In genomic region chr5:35269006-35269405, GRCh38 we compare ENCODE assay signal across 17 cellular contexts. TPM values are rescaled to one million over a fixed set of nuclear protein-coding genes. Genes with fewer than 3 reads are reported as not detected.
DNase-seq lines count a peak whose midpoint lies in the region; ATAC-seq and FAIRE-seq lines count a peak whose summit lies in the region.
"Had no signal": no experiment of that assay in that cellular context is flagged by ENCODE, and none has a peak within 500 bp of the region (broad histone marks: within the 10 kb centered on the region; RNA-seq: fewer than 3 reads in every experiment).

No MANE protein-coding gene starts in this region.

- no peaks in the 10 kb centered on the region for H3K27me3 ChIP-seq in small intestine (ENCODE audit: control insufficient read depth in 2 of 2, insufficient read depth in 2 of 2, low read length in 2 of 2)
- H3K27me3 ChIP-seq: BE2C had no signal

- FAIRE-seq in HTR-8/SVneo (lab: Jason Lieb, UNC) (peak; percentile 42), small intestine (lab: Jason Lieb, UNC) (no peak)
- FAIRE-seq: A204.1, GM12892, GM19239, H1 had no signal

- H3K9me3 ChIP-seq in small intestine (ENCODE audit: control insufficient read depth, low read depth) = no peaks in the 10 kb centered on the region
- H3K9me3 ChIP-seq: BE2C, HAP-1 had no signal

- no peaks in the 10 kb centered on the region for H3K4me1 ChIP-seq in small intestine (ENCODE audit: control insufficient read depth in 2 of 2, insufficient read depth in 1 of 2, low read depth in 1 of 2, low read length in 1 of 2)
- H3K4me1 ChIP-seq: BE2C had no signal

- DNase-seq in HTR-8/SVneo (ENCODE audit: insufficient read length, low spot score) = no peak
- peak; percentile 81 for DNase-seq in MV-4-11 (lab: John Stamatoyannopoulos, UW)
- DNase-seq in kidney tubule cell (ENCODE audit: low spot score) = peak; percentile 10
- DNase-seq in small intestine = peak; percentile 7
- DNase-seq in SK-N-DZ (ENCODE audit: low spot score) = no peak
- DNase-seq in AG20443 (ENCODE audit: low spot score) = no peak
- DNase-seq: BE2C; CD4-positive, alpha-beta memory T cell; DND-41; GDM1 had no signal

- WGBS in small intestine, 3 donors = 93 to 94% (median 93%) methylated on average over 1 of the region's 1 CpG

- no peak overlapping the region for H3K4me3 ChIP-seq in small intestine (ENCODE audit: low read depth in 1 of 2, low read length in 2 of 2)
- H3K4me3 ChIP-seq: HAP-1 had no signal

- no peak for ATAC-seq in HG03025 (IDR thresholded peaks at IDR 0.05; ENCODE audit: low FRiP score, unreplicated experiment)

- H3K36me3 ChIP-seq in small intestine (ENCODE audit: control insufficient read depth in 2 of 2, insufficient read depth in 2 of 2, low read length in 2 of 2) = no peaks in the 10 kb centered on the region
- H3K36me3 ChIP-seq: BE2C, HAP-1 had no signal

- H3K27ac ChIP-seq in small intestine (ENCODE audit: low read depth in 1 of 2, low read length in 1 of 2) = no peak overlapping the region
- H3K27ac ChIP-seq: C4-2B had no signal

RNA-seq across cellular contexts. Expression of gene PRLR, which starts 38.7 kb away (rescaled TPM):
- polyA plus RNA-seq in small intestine = 1 to 10 TPM; 1.4 to 3.6 (median 2.2) TPM
- 0.10 TPM in 2 replicates for polyA plus RNA-seq in SK-N-DZ (2014; cell fraction: cytosol; rRNA removed)
- 0.22 and 0.67 TPM in 2 replicates for polyA plus RNA-seq in SK-N-DZ (2014; cell fraction: nucleus; rRNA removed)
- polyA plus RNA-seq: CD4-positive, alpha-beta memory T cell had no signal

Comparison
In these comparisons a context has a peak if more than half of its experiments do, and no peak if none do; other contexts are left out.
1. DNase-seq: peak in MV-4-11 (single experiment), kidney tubule cell (single experiment) and small intestine (single experiment); none in HTR-8/SVneo (single experiment), SK-N-DZ (single experiment) and AG20443 (single experiment).